In genomic region chr7:152048051-152048450, GRCh38 we compare ENCODE assay signal across 1 cellular context.
"Had no signal": no experiment of that assay in that cellular context is flagged by ENCODE, and none has a peak within 500 bp of the region (broad histone marks: within the 10 kb centered on the region; RNA-seq: fewer than 3 reads in every experiment).

No MANE protein-coding gene starts in this region.

- ATAC-seq: GM12878 had no signal

- H3K4me3 ChIP-seq: GM12878 had no signal
